Comparison of ENCODE assay signal across 1 cellular context in genomic region chr4:56386091-56386490, GRCh38.
TF ChIP-seq lines count a peak whose summit lies in the region.

No MANE protein-coding gene starts in this region.

TF ChIP-seq in endothelial cell of umbilical vein, 7 proteins besides CTCF, POLR2A, EP300 and RAD21:
- TF ChIP-seq EZH2 (IDR thresholded peaks at IDR 0.05; ENCODE audit: borderline replicate concordance, low read depth, low read length, severe bottlenecking) (no peak), FOS (IDR thresholded peaks at IDR 0.05; ENCODE audit: borderline replicate concordance, insufficient read depth, low read length) (no peak), MAX (IDR thresholded peaks at IDR 0.05; ENCODE audit: insufficient read depth, insufficient read length) (no peak), GATA2 (IDR thresholded peaks at IDR 0.05; ENCODE audit: insufficient read depth, insufficient read length, low read depth, low read length) (no peak), JUN (IDR thresholded peaks at IDR 0.05; ENCODE audit: borderline replicate concordance, insufficient read depth, insufficient read length, low read depth) (no peak), MYC (IDR thresholded peaks at IDR 0.05; ENCODE audit: low read depth, low read length) (no peak), POLR2AphosphoS5 (IDR thresholded peaks at IDR 0.05; ENCODE audit: insufficient read depth, low read depth, low read length) (no peak)
